ENCODE assay signal across 11 cellular contexts in the genomic region with DNA sequence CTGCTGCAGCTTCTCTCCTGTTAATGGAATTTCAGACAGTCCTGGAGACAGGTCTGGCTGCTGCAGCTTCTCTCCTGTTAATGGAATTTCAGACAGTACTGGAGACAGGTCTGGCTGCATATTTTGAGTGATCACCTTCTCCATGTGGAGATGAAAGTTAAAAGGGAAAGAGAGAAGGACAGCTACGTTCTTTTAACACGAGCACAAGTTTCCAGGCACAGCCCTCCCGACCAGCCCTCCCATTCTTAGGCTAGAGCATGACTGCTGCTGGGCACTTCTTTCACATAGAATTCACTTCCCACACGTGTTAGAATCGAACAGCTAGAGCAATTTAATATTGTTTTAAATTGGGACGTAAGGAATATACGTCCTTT.
A peak's percentile ranks its signal among the peaks of the same experiment; 100 is the strongest.
DNase-seq lines count a peak whose midpoint lies in the region; FAIRE-seq and TF ChIP-seq lines count a peak whose summit lies in the region.
"Had no signal": no experiment of that assay in that cellular context is flagged by ENCODE, and none has a peak within 500 bp of the region (broad histone marks: within the 10 kb centered on the region; RNA-seq: fewer than 3 reads in every experiment).

No MANE protein-coding gene starts in this region.

- H3K4me1 Mint-ChIP-seq in neural progenitor cell = peaks cover 15% of the 10 kb centered on the region
- H3K4me1 Mint-ChIP-seq in activated naive CD4-positive, alpha-beta T cell treated with anti-CD3 and anti-CD28 coated beads, Interleukin-2, amount 10 ng/mL, durations not matched to agents 7 days and 5 days = peaks cover 20% of the 10 kb centered on the region

- peak overlapping the region; percentile 15 to 67 (median 54); a peak in 18 of 20 replicates for H3K4me3 ChIP-seq in BLaER1 treated with 17β-estradiol and CSF1 and Interleukin-3, amounts not matched to agents 10 nM and 100 nM
- H3K4me3 ChIP-seq in SK-N-MC = peak overlapping the region; percentile 48; the same call in 1 of the 2 replicates
- H3K4me3 ChIP-seq in epithelial cell of proximal tubule (ENCODE audit: low read depth, low read length) = peak overlapping the region; percentile 50
- H3K4me3 ChIP-seq in neural progenitor cell = no peak overlapping the region
- H3K4me3 ChIP-seq in testis = no peak overlapping the region

- H3K27me3 ChIP-seq in BLaER1 treated with 17β-estradiol and CSF1 and Interleukin-3, amounts not matched to agents 10 nM and 100 nM = peaks cover 20 to 34% (median 30%) of the 10 kb centered on the region in 11 experiments
- H3K27me3 ChIP-seq in neural progenitor cell (peaks cover 16% of the 10 kb centered on the region), testis (no peaks in the 10 kb centered on the region)

- no peaks in the 10 kb centered on the region for H3F3A ChIP-seq in neural progenitor cell (ENCODE audit: low read depth)

- peak overlapping the region; percentile 8 for H3K4me3 Mint-ChIP-seq in neural progenitor cell
- H3K4me3 Mint-ChIP-seq in activated naive CD4-positive, alpha-beta T cell treated with anti-CD3 and anti-CD28 coated beads, Interleukin-2, amount 10 ng/mL, durations not matched to agents 7 days and 5 days = no peak overlapping the region

- peak overlapping the region in 5 of 11 experiments; percentile 3 to 51 (median 38); a peak in 7 of 22 replicates for H3K27ac ChIP-seq in BLaER1 treated with 17β-estradiol and CSF1 and Interleukin-3, amounts not matched to agents 10 nM and 100 nM
- no peak overlapping the region for H3K27ac ChIP-seq in SK-N-MC
- no peak overlapping the region for H3K27ac ChIP-seq in neural progenitor cell
- peak overlapping the region in 1 of 2 donors; percentile 26 for H3K27ac ChIP-seq in testis

- peak overlapping the region in 9 of 11 experiments; percentile 1 to 71 (median 62); a peak in 18 of 22 replicates for H3K9ac ChIP-seq in BLaER1 treated with 17β-estradiol and CSF1 and Interleukin-3, amounts not matched to agents 10 nM and 100 nM
- H3K9ac ChIP-seq in SK-N-MC (ENCODE audit: insufficient read length) = peak overlapping the region; percentile 15
- H3K9ac ChIP-seq in neural progenitor cell = no peak overlapping the region

- peaks cover 33 to 66% (median 55%) of the 10 kb centered on the region in 10 experiments for H3K4me1 ChIP-seq in BLaER1 treated with 17β-estradiol and CSF1 and Interleukin-3, amounts not matched to agents 10 nM and 100 nM
- H3K4me1 ChIP-seq in neural progenitor cell (no peaks in the 10 kb centered on the region), testis (peaks cover 19% of the 10 kb centered on the region)

- 21 to 27% methylated on average over 7 of the region's 7 CpGs for WGBS in testis, 2 donors

- no peaks in the 10 kb centered on the region for H3K9me3 Mint-ChIP-seq in neural progenitor cell
- H3K9me3 Mint-ChIP-seq in activated naive CD4-positive, alpha-beta T cell treated with anti-CD3 and anti-CD28 coated beads, Interleukin-2, amount 10 ng/mL, durations not matched to agents 7 days and 5 days = no peaks in the 10 kb centered on the region

- no peak overlapping the region for H2AFZ ChIP-seq in neural progenitor cell (replicated peaks)

- H3K79me2 ChIP-seq in neural progenitor cell (ENCODE audit: low read depth) = no peaks in the 10 kb centered on the region

- DNase-seq in SK-N-MC (ENCODE audit: low read depth, low spot score) (no peak), epithelial cell of proximal tubule (ENCODE audit: low read depth) (no peak), neural progenitor cell (ENCODE audit: low spot score) (no peak), testis (no peak), urothelium cell line (ENCODE audit: low spot score) (no peak), NCI-H524 (lab: John Stamatoyannopoulos, UW) (no peak)
- no peak for DNase-seq in activated naive CD4-positive, alpha-beta T cell treated with anti-CD3 and anti-CD28 coated beads, Interleukin-2, amount 10 ng/mL, durations not matched to agents 7 days and 5 days
- DNase-seq: amygdala, DND-41, NCI-H2029 had no signal

- no peak overlapping the region for H3K27ac Mint-ChIP-seq in neural progenitor cell
- no peak overlapping the region for H3K27ac Mint-ChIP-seq in activated naive CD4-positive, alpha-beta T cell treated with anti-CD3 and anti-CD28 coated beads, Interleukin-2, amount 10 ng/mL, durations not matched to agents 7 days and 5 days

- H4K20me1 ChIP-seq in BLaER1 treated with 17β-estradiol and CSF1 and Interleukin-3, amounts not matched to agents 10 nM and 100 nM = peaks cover 0 to 10% (median 0%) of the 10 kb centered on the region in 11 experiments; a peak in 3 of 22 replicates
- H4K20me1 ChIP-seq in neural progenitor cell (ENCODE audit: low read depth) = peaks cover 3% of the 10 kb centered on the region

- CTCF ChIA-PET in activated naive CD4-positive, alpha-beta T cell treated with anti-CD3 and anti-CD28 coated beads, Interleukin-2, amount 10 ng/mL, durations not matched to agents 7 days and 5 days (lab: Charles Lee) = interaction anchor here (1.1 kb wide), 1 partner anchor 205 kb away, joined by 4 read pairs; no protein-coding TSS in a partner anchor

- TF ChIP-seq POLR2A in testis (IDR thresholded peaks at IDR 0.05) = no peak

- peaks cover 23% of the 10 kb centered on the region for H3K36me3 Mint-ChIP-seq in neural progenitor cell
- H3K36me3 Mint-ChIP-seq in activated naive CD4-positive, alpha-beta T cell treated with anti-CD3 and anti-CD28 coated beads, Interleukin-2, amount 10 ng/mL, durations not matched to agents 7 days and 5 days = peaks cover 7% of the 10 kb centered on the region

- peak overlapping the region; percentile 61 to 97 (median 82) for H3K4me2 ChIP-seq in BLaER1 treated with 17β-estradiol and CSF1 and Interleukin-3, amounts not matched to agents 10 nM and 100 nM
- H3K4me2 ChIP-seq in neural progenitor cell = no peak overlapping the region

- peaks cover 0 to 7% (median 0%) of the 10 kb centered on the region in 11 experiments; a peak in 1 of 22 replicates for H3K36me3 ChIP-seq in BLaER1 treated with 17β-estradiol and CSF1 and Interleukin-3, amounts not matched to agents 10 nM and 100 nM
- H3K36me3 ChIP-seq in SK-N-MC (ENCODE audit: insufficient read depth, low read length) (peaks cover 27% of the 10 kb centered on the region), neural progenitor cell (no peaks in the 10 kb centered on the region), testis (ENCODE audit: low read depth, missing control alignments) (no peaks in the 10 kb centered on the region)

- FAIRE-seq in urothelium cell line (lab: Jason Lieb, UNC) = no peak

- TF ChIP-seq CTCF in epithelial cell of proximal tubule (conservative IDR thresholded peaks at IDR 0.05; ENCODE audit: low read depth, low read length) (no peak), neural progenitor cell (IDR thresholded peaks at IDR 0.05) (no peak), testis (IDR thresholded peaks at IDR 0.05) (no peak)

- H3K27me3 Mint-ChIP-seq in neural progenitor cell (ENCODE audit: insufficient read depth, low read depth) = peaks cover 4% of the 10 kb centered on the region
- peaks cover 10% of the 10 kb centered on the region for H3K27me3 Mint-ChIP-seq in activated naive CD4-positive, alpha-beta T cell treated with anti-CD3 and anti-CD28 coated beads, Interleukin-2, amount 10 ng/mL, durations not matched to agents 7 days and 5 days

- intact Hi-C loops in testis (cut with DNase I; ENCODE audit: low total_unique reads) = no loop called here

- no peaks in the 10 kb centered on the region for H3K9me3 ChIP-seq in BLaER1 treated with 17β-estradiol and CSF1 and Interleukin-3, amounts not matched to agents 10 nM and 100 nM (replicated peaks in 1 of 11)
- no peaks in the 10 kb centered on the region for H3K9me3 ChIP-seq in SK-N-MC (ENCODE audit: low read depth, low read length)
- H3K9me3 ChIP-seq in neural progenitor cell (ENCODE audit: low read depth) = no peaks in the 10 kb centered on the region
- no peaks in the 10 kb centered on the region for H3K9me3 ChIP-seq in testis

Comparison
In these comparisons a context has a peak if more than half of its experiments do, and no peak if none do; other contexts are left out.
1. H3K4me3 ChIP-seq: peak in BLaER1 treated with 17β-estradiol and CSF1 and Interleukin-3, amounts not matched to agents 10 nM and 100 nM (10 of 10), SK-N-MC (single experiment) and epithelial cell of proximal tubule (single experiment); none in neural progenitor cell (single experiment) and testis (0 of 2).